In genomic region chr22:35312198-35313059, GRCh38 we compare ENCODE assay signal across 9 cellular contexts. TPM values are rescaled to one million over a fixed set of nuclear protein-coding genes. Genes with fewer than 3 reads are reported as not detected.
DNase-seq lines count a peak whose midpoint lies in the region; ATAC-seq and TF ChIP-seq lines count a peak whose summit lies in the region.
"Had no signal": no experiment of that assay in that cellular context is flagged by ENCODE, and none has a peak within 500 bp of the region (broad histone marks: within the 10 kb centered on the region; RNA-seq: fewer than 3 reads in every experiment).

No MANE protein-coding gene starts in this region.

- H3K4me3 ChIP-seq in cardiac muscle cell, result no peak overlapping the region

- no peaks in the 10 kb centered on the region for H3K36me3 ChIP-seq in cardiac muscle cell

- CTCF ChIA-PET in WTC11 (lab: Charles Lee), result no interaction called here

- peak overlapping the region; percentile 87 for H3K27ac ChIP-seq in cardiac muscle cell

- H3K9me3 Mint-ChIP-seq in WTC11, result no peaks in the 10 kb centered on the region
- H3K9me3 Mint-ChIP-seq in stimulated activated memory B cell treated with anti-CD40 and anti-IgM and Interleukin-4, amounts not matched to agents 10 μg/mL and 1 μg/mL and 100 μg/mL, for 72 hours, result no peaks in the 10 kb centered on the region

- no peaks in the 10 kb centered on the region for H3K36me3 Mint-ChIP-seq in WTC11
- H3K36me3 Mint-ChIP-seq in stimulated activated memory B cell treated with anti-CD40 and anti-IgM and Interleukin-4, amounts not matched to agents 10 μg/mL and 1 μg/mL and 100 μg/mL, for 72 hours, result peaks cover 41% of the 10 kb centered on the region

- TF ChIP-seq CTCF in WTC11 (IDR thresholded peaks at IDR 0.05), result no peak
- TF ChIP-seq CTCF in cardiac muscle cell (IDR thresholded peaks at IDR 0.05; ENCODE audit: low read depth, low read length), result no peak

- no peaks in the 10 kb centered on the region for H3K27me3 Mint-ChIP-seq in WTC11 (ENCODE audit: low read depth)
- no peaks in the 10 kb centered on the region for H3K27me3 Mint-ChIP-seq in stimulated activated memory B cell treated with anti-CD40 and anti-IgM and Interleukin-4, amounts not matched to agents 10 μg/mL and 1 μg/mL and 100 μg/mL, for 72 hours

- DNase-seq in NCI-H510A treated with DMSO at 0.1 percent for 48 hours (lab: John Stamatoyannopoulos, UW) (peak; percentile 59), NCI-H510A (lab: John Stamatoyannopoulos, UW) (no peak), WTC11 (ENCODE audit: low spot score) (no peak), cardiac muscle cell (ENCODE audit: low read depth in 1 of 2, low spot score in 1 of 2) (peak in 1 of 2 donors; percentile 40), NCI-H1092 treated with DMSO at 0.1 percent for 48 hours (lab: John Stamatoyannopoulos, UW) (no peak)
- DNase-seq: C1 segment of cervical spinal cord had no signal

- H3K4me1 Mint-ChIP-seq in WTC11, result peaks cover 11% of the 10 kb centered on the region; the same call in 1 of the 2 replicates
- H3K4me1 Mint-ChIP-seq in stimulated activated memory B cell treated with anti-CD40 and anti-IgM and Interleukin-4, amounts not matched to agents 10 μg/mL and 1 μg/mL and 100 μg/mL, for 72 hours, result peaks cover 72% of the 10 kb centered on the region

- H3K4me1 ChIP-seq in cardiac muscle cell (ENCODE audit: low read depth), result peaks cover 33% of the 10 kb centered on the region

- no peak for ATAC-seq in WTC11
- ATAC-seq in stimulated activated memory B cell treated with anti-CD40 and anti-IgM and Interleukin-4, amounts not matched to agents 10 μg/mL and 1 μg/mL and 100 μg/mL, for 72 hours, result peak; percentile 52
- no peak for ATAC-seq in GM21786 (IDR thresholded peaks at IDR 0.05; ENCODE audit: unreplicated experiment)
- ATAC-seq in HG03097 (IDR thresholded peaks at IDR 0.05; ENCODE audit: low FRiP score, unreplicated experiment), result no peak

- no peak overlapping the region for H3K4me3 Mint-ChIP-seq in WTC11
- peak overlapping the region; percentile 7 for H3K4me3 Mint-ChIP-seq in stimulated activated memory B cell treated with anti-CD40 and anti-IgM and Interleukin-4, amounts not matched to agents 10 μg/mL and 1 μg/mL and 100 μg/mL, for 72 hours

- peak overlapping the region; percentile 18 for H3K27ac Mint-ChIP-seq in WTC11
- H3K27ac Mint-ChIP-seq in stimulated activated memory B cell treated with anti-CD40 and anti-IgM and Interleukin-4, amounts not matched to agents 10 μg/mL and 1 μg/mL and 100 μg/mL, for 72 hours, result peak overlapping the region; percentile 88

- no peaks in the 10 kb centered on the region for H3K27me3 ChIP-seq in cardiac muscle cell

- H3K9me3 ChIP-seq in cardiac muscle cell (ENCODE audit: low read depth), result no peaks in the 10 kb centered on the region

- POLR2A ChIA-PET in WTC11 (lab: Charles Lee), result no interaction called here

TF ChIP-seq in WTC11, 78 proteins besides CTCF, POLR2A, EP300 and RAD21:
- TF ChIP-seq FOXP4 (CRISPR knock-in tag; IDR thresholded peaks at IDR 0.05), result no peak
- TF ChIP-seq MLX (CRISPR knock-in tag; IDR thresholded peaks at IDR 0.05), result no peak
- no peak for TF ChIP-seq FOXK1 (CRISPR knock-in tag; IDR thresholded peaks at IDR 0.05)
- no peak for TF ChIP-seq ERG (CRISPR knock-in tag; IDR thresholded peaks at IDR 0.05)
- TF ChIP-seq IRF1 (CRISPR knock-in tag; IDR thresholded peaks at IDR 0.05), result no peak
- no peak for TF ChIP-seq HMGXB4 (CRISPR knock-in tag; IDR thresholded peaks at IDR 0.05)
- no peak for TF ChIP-seq ARID4B (CRISPR knock-in tag; IDR thresholded peaks at IDR 0.05; ENCODE audit: borderline replicate concordance)
- TF ChIP-seq GTF2I (CRISPR knock-in tag; conservative IDR thresholded peaks at IDR 0.05), result no peak
- TF ChIP-seq HMGA2 (CRISPR knock-in tag; IDR thresholded peaks at IDR 0.05), result no peak

RNA-seq across cellular contexts. Expression of gene TOM1, which starts 12.7 kb away (rescaled TPM):
- total RNA-seq in WTC11 (2021) (23.5 to 25.7 TPM (median 25.4 TPM) in 3 replicates), cardiac muscle cell (66.3 and 107 TPM in 2 replicates)
- polyA plus RNA-seq in cardiac muscle cell, result 76.2 and 84.9 TPM in 2 replicates

RNA-seq across cellular contexts. Expression of gene HMGXB4, which starts 55.1 kb away (rescaled TPM):
- total RNA-seq in WTC11 (2021), result 34.6 to 42.1 TPM (median 36.8 TPM) in 3 replicates
- total RNA-seq in cardiac muscle cell, result 8.1 and 17.7 TPM in 2 replicates
- 16.8 and 21.1 TPM in 2 replicates for polyA plus RNA-seq in cardiac muscle cell
